16 cellular contexts compared by ENCODE assay signal in the genomic region with DNA sequence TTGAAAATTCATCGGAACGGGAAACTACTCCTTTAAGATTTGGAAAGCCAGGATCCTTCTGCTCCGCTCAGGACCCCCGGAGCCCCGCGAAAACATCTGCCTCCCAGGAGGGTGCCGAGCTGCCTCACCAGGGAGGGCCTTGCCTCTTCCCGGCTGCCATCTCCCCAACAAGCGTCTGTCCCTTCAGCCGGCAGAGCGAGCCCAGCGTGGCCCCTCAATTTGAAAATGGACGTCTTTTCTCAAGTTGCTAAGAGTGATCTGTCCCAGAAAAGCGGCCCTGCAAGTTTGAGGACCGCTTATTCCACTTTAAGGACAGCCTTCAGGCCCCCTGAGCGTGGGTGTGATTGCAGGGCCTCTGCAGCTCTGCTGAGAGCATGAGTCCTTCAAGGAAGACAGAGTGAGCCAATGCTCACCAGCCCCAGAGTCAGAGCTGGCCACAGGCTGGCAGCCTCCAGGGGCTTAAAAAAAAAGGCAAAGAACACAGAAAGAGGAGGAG.
DNase-seq lines count a peak whose midpoint lies in the region; ATAC-seq and TF ChIP-seq lines count a peak whose summit lies in the region.
"Had no signal": no experiment of that assay in that cellular context is flagged by ENCODE, and none has a peak within 500 bp of the region (broad histone marks: within the 10 kb centered on the region; RNA-seq: fewer than 3 reads in every experiment).

No MANE protein-coding gene starts in this region.

- no peaks in the 10 kb centered on the region for H3K36me3 Mint-ChIP-seq in MCF 10A (ENCODE audit: insufficient read depth, unreplicated experiment)
- no peaks in the 10 kb centered on the region for H3K36me3 Mint-ChIP-seq in activated naive CD4-positive, alpha-beta T cell treated with anti-CD3 and anti-CD28 coated beads, Interleukin-2, amount 50 U/mL, for 72 hours

- H3K4me3 ChIP-seq in breast epithelium (no peak overlapping the region), tibial artery (no peak overlapping the region)
- H3K4me3 ChIP-seq: ascending aorta, suprapubic skin had no signal

- H3K4me1 Mint-ChIP-seq in MCF 10A (ENCODE audit: insufficient read depth, unreplicated experiment): peaks cover 8% of the 10 kb centered on the region
- H3K4me1 Mint-ChIP-seq: nephron had no signal

- no peak for TF ChIP-seq CTCF in breast epithelium (IDR thresholded peaks at IDR 0.05)
- TF ChIP-seq CTCF in MCF 10A (IDR thresholded peaks at IDR 0.05; ENCODE audit: unreplicated experiment): no peak
- TF ChIP-seq CTCF in tibial artery (IDR thresholded peaks at IDR 0.05): no peak
- TF ChIP-seq CTCF in foreskin keratinocyte (conservative IDR thresholded peaks at IDR 0.05): no peak

- no peak overlapping the region for H3K27ac ChIP-seq in breast epithelium
- no peak overlapping the region for H3K27ac ChIP-seq in tibial artery
- H3K27ac ChIP-seq in foreskin keratinocyte: no peak overlapping the region
- H3K27ac ChIP-seq: ascending aorta, suprapubic skin, VCaP had no signal

- ATAC-seq in activated naive CD4-positive, alpha-beta T cell treated with anti-CD3 and anti-CD28 coated beads, Interleukin-2, amount 50 U/mL, for 72 hours: no peak
- ATAC-seq in left colon (no peak), foreskin keratinocyte (no peak)

- H3K9me3 ChIP-seq in breast epithelium: no peaks in the 10 kb centered on the region
- H3K9me3 ChIP-seq in tibial artery: no peaks in the 10 kb centered on the region
- H3K9me3 ChIP-seq: ascending aorta, suprapubic skin had no signal

- H3K36me3 ChIP-seq in breast epithelium (peaks cover 13% of the 10 kb centered on the region), tibial artery (peaks cover 15 to 59% (median 50%) of the 10 kb centered on the region in 3 donors)

- H3K4me1 ChIP-seq in breast epithelium (no peaks in the 10 kb centered on the region), tibial artery (no peaks in the 10 kb centered on the region), foreskin keratinocyte (no peaks in the 10 kb centered on the region)
- H3K4me1 ChIP-seq: ascending aorta had no signal

- intact Hi-C loops in breast epithelium (cut with DNase I; ENCODE audit: low total_unique reads) (no loop called here), MCF 10A (cut with micrococcal nuclease) (no loop called here), left colon (cut with DNase I, micrococcal nuclease) (no loop called here), tibial artery (cut with DNase I; ENCODE audit: low total_unique reads) (no loop called here)

- H3K4me3 Mint-ChIP-seq in MCF 10A (ENCODE audit: unreplicated experiment): no peak overlapping the region
- H3K4me3 Mint-ChIP-seq: nephron had no signal

- H3K27ac Mint-ChIP-seq in MCF 10A (ENCODE audit: low read depth, unreplicated experiment): no peak overlapping the region
- H3K27ac Mint-ChIP-seq in activated naive CD4-positive, alpha-beta T cell treated with anti-CD3 and anti-CD28 coated beads, Interleukin-2, amount 50 U/mL, for 72 hours: peak overlapping the region; percentile 17 to 55
- H3K27ac Mint-ChIP-seq: nephron had no signal

- H3K27me3 Mint-ChIP-seq in MCF 10A (ENCODE audit: insufficient read depth, unreplicated experiment): no peaks in the 10 kb centered on the region

- H3K27me3 ChIP-seq in breast epithelium: no peaks in the 10 kb centered on the region
- H3K27me3 ChIP-seq in tibial artery: no peaks in the 10 kb centered on the region
- H3K27me3 ChIP-seq in foreskin keratinocyte: no peaks in the 10 kb centered on the region
- H3K27me3 ChIP-seq: ascending aorta, suprapubic skin had no signal

- no TSS peak for BruUV-seq in MCF 10A (replicated peaks; lab: Mats Ljungman, UMichigan)

- CTCF ChIA-PET in MCF 10A (lab: Yijun Ruan, JAX): interaction anchor here (0.9 to 6.7 kb wide), 2 partner anchors 34 to 286 kb away, joined by 3 to 109 read pairs; no protein-coding TSS in a partner anchor

- no peaks in the 10 kb centered on the region for H3K9me3 Mint-ChIP-seq in MCF 10A (ENCODE audit: unreplicated experiment)
- H3K9me3 Mint-ChIP-seq in activated naive CD4-positive, alpha-beta T cell treated with anti-CD3 and anti-CD28 coated beads, Interleukin-2, amount 50 U/mL, for 72 hours: no peaks in the 10 kb centered on the region
- H3K9me3 Mint-ChIP-seq: nephron had no signal

- no peak for TF ChIP-seq POLR2A in breast epithelium (IDR thresholded peaks at IDR 0.05)

- POLR2A ChIA-PET in MCF 10A (lab: Yijun Ruan, JAX): no interaction called here

- DNase-seq in breast epithelium (ENCODE audit: low spot score in 2 of 2): peak; percentile 10 to 25
- DNase-seq in MCF 10A (ENCODE audit: unreplicated experiment): no peak
- no peak for DNase-seq in activated naive CD4-positive, alpha-beta T cell treated with anti-CD3 and anti-CD28 coated beads, Interleukin-2, amount 50 U/mL, for 72 hours (ENCODE audit: low spot score in 2 of 2)
- peak; percentile 1 to 14 for DNase-seq in left colon
- DNase-seq in tibial artery: peak; percentile 15 to 51
- DNase-seq in foreskin keratinocyte: no peak
- no peak for DNase-seq in GF-D8 (lab: John Stamatoyannopoulos, UW)
- DNase-seq in HPDE6-E6E7 (ENCODE audit: extremely low spot score): no peak
- DNase-seq: GOT3, Karpas-422, mammary epithelial cell, NCI-H1417 treated with DMSO at 0.1 percent for 48 hours had no signal

Comparison
In these comparisons a context has a peak if more than half of its experiments do, and no peak if none do; other contexts are left out.
1. DNase-seq: peak in breast epithelium (2 of 2), left colon (2 of 2) and tibial artery (2 of 2); none in MCF 10A (single experiment), activated naive CD4-positive, alpha-beta T cell treated with anti-CD3 and anti-CD28 coated beads, Interleukin-2, amount 50 U/mL, for 72 hours (0 of 2), foreskin keratinocyte (0 of 2), GF-D8 (single experiment) and HPDE6-E6E7 (single experiment).